In the genomic region with DNA sequence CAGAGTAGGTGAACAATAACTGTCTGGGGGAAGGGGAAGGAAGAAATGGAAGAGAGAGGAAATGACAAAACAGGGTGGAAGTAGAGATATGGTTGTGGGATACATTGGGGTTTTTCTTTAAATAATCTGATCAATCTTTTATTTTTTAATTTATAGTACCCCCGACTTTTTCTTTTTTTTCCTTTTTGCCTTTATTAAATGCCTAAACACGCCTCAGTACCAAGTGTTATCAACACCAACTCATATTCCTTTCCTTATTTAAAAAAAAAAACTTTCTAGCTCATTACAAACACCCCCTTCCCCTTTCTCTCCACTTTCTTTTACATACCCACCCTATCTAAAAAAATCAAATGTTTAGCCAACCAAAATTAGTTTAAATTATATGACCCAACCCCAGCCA, we compare ENCODE assay signal across 20 cellular contexts. TPM values are rescaled to one million over a fixed set of nuclear protein-coding genes. Genes with fewer than 3 reads are reported as not detected.
"Had no signal": no experiment of that assay in that cellular context is flagged by ENCODE, and none has a peak within 500 bp of the region (broad histone marks: within the 10 kb centered on the region; RNA-seq: fewer than 3 reads in every experiment).

No MANE protein-coding gene starts in this region.

- FAIRE-seq: kidney had no signal

- H3K9me3 ChIP-seq: colonic mucosa, left ventricle myocardium inferior, lower lobe of right lung, sigmoid colon, testis, tibial nerve, upper lobe of right lung, vagina had no signal

- H3K4me3 ChIP-seq: colonic mucosa, hepatocyte, left ventricle myocardium inferior, lower lobe of right lung, sigmoid colon, skin epidermis, testis, tibial nerve, upper lobe of right lung, vagina had no signal

- H2AFZ ChIP-seq: hepatocyte had no signal

- H3K9me3 Mint-ChIP-seq: endodermal cell, naive B cell, nephron had no signal

- H3K4me1 ChIP-seq: colonic mucosa, left ventricle myocardium inferior, lower lobe of right lung, sigmoid colon, tibial nerve, upper lobe of right lung, vagina had no signal

- H3K79me2 ChIP-seq: hepatocyte had no signal

- H3K4me1 Mint-ChIP-seq: nephron had no signal

- DNase-seq: colonic mucosa; dermis blood vessel endothelial cell; endodermal cell; foreskin melanocyte; head of caudate nucleus; kidney; left cardiac atrium; left ventricle myocardium inferior; lower lobe of right lung; mesenchymal stem cell; naive B cell; sigmoid colon; stimulated activated naive CD4-positive, alpha-beta T cell treated with Interleukin-2 at 50 U/mL for 16 hours; testis; upper lobe of right lung had no signal

- H3K4me3 Mint-ChIP-seq: endodermal cell, nephron had no signal

- H3K27me3 ChIP-seq: colonic mucosa, hepatocyte, sigmoid colon, testis, tibial nerve, upper lobe of right lung, vagina had no signal

- H3K4me2 ChIP-seq: hepatocyte had no signal

- H3K27me3 Mint-ChIP-seq: naive B cell had no signal

- ATAC-seq: left cardiac atrium, lower lobe of right lung, upper lobe of right lung had no signal

- H3K27ac ChIP-seq: colonic mucosa, hepatocyte, left ventricle myocardium inferior, lower lobe of right lung, sigmoid colon, skin epidermis, testis, tibial nerve, upper lobe of right lung, vagina had no signal

- H3K27ac Mint-ChIP-seq: endodermal cell, nephron had no signal

RNA-seq across cellular contexts. Expression of a gene that starts 21.1 kb away (rescaled TPM):
- total RNA-seq: dermis blood vessel endothelial cell, endodermal cell, kidney, sigmoid colon, vagina had no signal
